In genomic region chr2:237165405-237166276, GRCh38 we compare ENCODE assay signal across 10 cellular contexts.
DNase-seq lines count a peak whose midpoint lies in the region; ATAC-seq and TF ChIP-seq lines count a peak whose summit lies in the region.
"Had no signal": no experiment of that assay in that cellular context is flagged by ENCODE, and none has a peak within 500 bp of the region (broad histone marks: within the 10 kb centered on the region; RNA-seq: fewer than 3 reads in every experiment).

No MANE protein-coding gene starts in this region.

- WGBS in thyroid gland, 2 donors: 69 to 70% methylated on average over 5 of the region's 5 CpGs

- no peaks in the 10 kb centered on the region for H3K27me3 ChIP-seq in thyroid gland

- H3K36me3 ChIP-seq in thyroid gland: no peaks in the 10 kb centered on the region

- peak; percentile 13 for DNase-seq in SIG-M5 treated with dmso at 0.1 percent for 504 hours (lab: John Stamatoyannopoulos, UW; ENCODE audit: unreplicated experiment)
- no peak for DNase-seq in SIG-M5 (lab: John Stamatoyannopoulos, UW)
- DNase-seq in OCI-M1 (lab: John Stamatoyannopoulos, UW): peak; percentile 1
- peak; percentile 73 for DNase-seq in fibroblast of the aortic adventitia (ENCODE audit: low read depth)
- DNase-seq in thyroid gland: peak in 1 of 2 donors; percentile 9
- no peak for DNase-seq in stimulated activated CD4-positive, alpha-beta T cell treated with anti-CD3 and anti-CD28 coated beads, Interleukin-4, amount 100 ng/mL, for 1 hour
- DNase-seq in NCI-H2107 treated with DMSO at 0.1 percent for 48 hours (lab: John Stamatoyannopoulos, UW; ENCODE audit: unreplicated experiment): no peak
- DNase-seq: activated CD4-positive, alpha-beta T cell treated with anti-CD3 and anti-CD28 coated beads for 1 hour had no signal

- no peak for TF ChIP-seq POLR2A in thyroid gland (IDR thresholded peaks at IDR 0.05)

- ATAC-seq in GM21529 (IDR thresholded peaks at IDR 0.05; ENCODE audit: unreplicated experiment): no peak

- TF ChIP-seq CTCF in fibroblast of the aortic adventitia (IDR thresholded peaks at IDR 0.05; ENCODE audit: insufficient read depth, low read length) (peak; percentile 70), thyroid gland (IDR thresholded peaks at IDR 0.05) (peak in 4 of 6 experiments; percentile 6 to 31 (median 20))

- H3K4me3 ChIP-seq in fibroblast of the aortic adventitia (ENCODE audit: low read depth, low read length) (no peak overlapping the region), thyroid gland (replicated peaks in 1 of 3) (no peak overlapping the region)

- H3K27ac ChIP-seq in thyroid gland: no peak overlapping the region
- H3K27ac ChIP-seq: epithelial cell of prostate had no signal

- intact Hi-C loops in thyroid gland (cut with DNase I): loop anchor here (5.0 kb wide), 2 partner anchors 157 to 247 kb away; partner anchors contain the start of gene COL6A3

- no peaks in the 10 kb centered on the region for H3K4me1 ChIP-seq in thyroid gland

- H3K9me3 ChIP-seq in thyroid gland: no peaks in the 10 kb centered on the region

Comparison
In these comparisons a context has a peak if more than half of its experiments do, and no peak if none do; other contexts are left out.
1. DNase-seq: peak in SIG-M5 treated with dmso at 0.1 percent for 504 hours (single experiment), OCI-M1 (single experiment) and fibroblast of the aortic adventitia (single experiment); none in SIG-M5 (single experiment), stimulated activated CD4-positive, alpha-beta T cell treated with anti-CD3 and anti-CD28 coated beads, Interleukin-4, amount 100 ng/mL, for 1 hour (single experiment) and NCI-H2107 treated with DMSO at 0.1 percent for 48 hours (single experiment).